9 cellular contexts compared by ENCODE assay signal in the genomic region with DNA sequence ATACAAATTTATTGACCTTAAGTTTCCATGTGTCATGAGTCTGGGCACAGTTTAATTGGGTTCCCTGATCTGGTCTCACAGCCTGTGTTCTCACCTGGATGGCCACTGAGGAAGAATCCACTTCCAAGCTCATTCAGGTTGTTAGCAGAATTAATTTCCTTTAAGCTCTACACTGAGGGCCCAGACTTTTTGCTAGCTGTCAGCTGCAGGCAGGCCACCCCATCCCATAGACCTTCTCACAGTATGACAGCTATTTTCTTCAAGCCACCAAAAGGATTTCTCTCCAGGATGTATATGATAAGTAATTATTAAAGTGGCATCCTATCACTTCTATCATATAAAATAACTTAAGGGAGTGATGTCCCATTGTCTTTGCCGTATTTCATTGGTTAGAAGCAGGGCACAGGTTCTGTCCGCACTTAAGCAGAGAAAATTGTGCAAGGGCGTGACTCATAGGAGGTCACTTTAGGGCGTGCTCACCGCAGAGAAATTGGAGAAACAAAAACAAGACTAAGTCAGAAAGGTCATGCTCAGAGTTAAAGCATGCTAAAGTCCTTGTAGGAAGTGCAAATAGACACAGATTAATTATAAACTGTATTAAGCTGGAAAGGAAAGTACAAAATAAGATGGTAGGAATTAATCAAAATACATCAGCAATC.
DNase-seq lines count a peak whose midpoint lies in the region; ATAC-seq and TF ChIP-seq lines count a peak whose summit lies in the region.
"Had no signal": no experiment of that assay in that cellular context is flagged by ENCODE, and none has a peak within 500 bp of the region (broad histone marks: within the 10 kb centered on the region; RNA-seq: fewer than 3 reads in every experiment).

No MANE protein-coding gene starts in this region.

- no peaks in the 10 kb centered on the region for H3K9me3 ChIP-seq in SJCRH30 (replicated peaks)
- no peaks in the 10 kb centered on the region for H3K9me3 ChIP-seq in gastrocnemius medialis

- H3K4me3 ChIP-seq in SJCRH30 (no peak overlapping the region), fibroblast of the aortic adventitia (ENCODE audit: low read depth, low read length) (no peak overlapping the region), gastrocnemius medialis (no peak overlapping the region)

- H3K4me1 ChIP-seq in SJCRH30 = peaks cover 17% of the 10 kb centered on the region
- H3K4me1 ChIP-seq in gastrocnemius medialis = no peaks in the 10 kb centered on the region

- H3K27ac ChIP-seq in SJCRH30 = peak overlapping the region; percentile 7; the same call in 1 of the 2 replicates
- H3K27ac ChIP-seq in gastrocnemius medialis = no peak overlapping the region

- TF ChIP-seq POLR2A in gastrocnemius medialis (IDR thresholded peaks at IDR 0.05) = no peak

- in situ Hi-C loops in gastrocnemius medialis (cut with MboI; ENCODE audit: low sequenced_read_pairs in 4 of 4) = no loop called here

- DNase-seq in GOT3 (lab: John Stamatoyannopoulos, UW) (peak; percentile 6), SJCRH30 (peak; percentile 47 to 66), fibroblast of the aortic adventitia (ENCODE audit: low read depth) (peak; percentile 89), gastrocnemius medialis (peak; percentile 28 to 53)
- no peak for DNase-seq in stimulated activated CD4-positive, alpha-beta T cell treated with anti-CD3 and anti-CD28 coated beads, Interleukin-4, amount 100 ng/mL, for 1 hour
- DNase-seq: NCI-H345 had no signal

- H3K36me3 ChIP-seq in SJCRH30 (no peaks in the 10 kb centered on the region), gastrocnemius medialis (no peaks in the 10 kb centered on the region)

- TF ChIP-seq CTCF in fibroblast of the aortic adventitia (IDR thresholded peaks at IDR 0.05; ENCODE audit: insufficient read depth, low read length) (no peak), gastrocnemius medialis (IDR thresholded peaks at IDR 0.05 in 4 of 5, conservative IDR thresholded peaks at IDR 0.05 in 1 of 5) (no peak)

- intact Hi-C loops in gastrocnemius medialis (cut with DNase I; ENCODE audit: low total_unique reads) = no loop called here

- H3K27me3 ChIP-seq in SJCRH30 (no peaks in the 10 kb centered on the region), gastrocnemius medialis (no peaks in the 10 kb centered on the region)

- ATAC-seq in gastrocnemius medialis (peak; percentile 90 to 97), GM18519 (IDR thresholded peaks at IDR 0.05; ENCODE audit: low FRiP score, unreplicated experiment) (no peak), GM21825 (IDR thresholded peaks at IDR 0.05; ENCODE audit: unreplicated experiment) (no peak), GM21528 (IDR thresholded peaks at IDR 0.05; ENCODE audit: low FRiP score, unreplicated experiment) (no peak)

Comparison
In these comparisons a context has a peak if more than half of its experiments do, and no peak if none do; other contexts are left out.
1. ATAC-seq: peak in gastrocnemius medialis (2 of 2); none in GM18519 (single experiment), GM21825 (single experiment) and GM21528 (single experiment).